In the genomic region with DNA sequence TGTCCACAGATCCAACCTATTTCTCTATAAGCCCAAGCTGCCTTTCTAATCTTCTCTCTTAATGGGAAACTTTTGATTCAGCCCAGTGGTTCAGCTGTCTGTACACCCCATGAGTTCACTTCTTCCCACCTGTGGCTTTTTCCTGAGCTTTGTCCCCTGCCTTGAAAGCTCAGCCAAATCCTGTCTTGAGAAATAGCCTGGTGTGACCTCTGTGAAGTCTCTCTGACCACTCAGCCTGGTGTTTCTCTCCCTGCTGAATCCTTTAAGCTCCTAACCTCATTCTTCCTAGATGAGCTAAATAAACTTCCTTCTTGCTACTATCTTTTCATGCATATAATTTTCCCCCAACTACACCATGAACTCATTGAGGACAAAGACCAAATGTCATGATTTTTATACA, we compare ENCODE assay signal across 22 cellular contexts. TPM values are rescaled to one million over a fixed set of nuclear protein-coding genes. Genes with fewer than 3 reads are reported as not detected.
A peak's percentile ranks its signal among the peaks of the same experiment; 100 is the strongest.
DNase-seq lines count a peak whose midpoint lies in the region; ATAC-seq and TF ChIP-seq lines count a peak whose summit lies in the region.
"Had no signal": no experiment of that assay in that cellular context is flagged by ENCODE, and none has a peak within 500 bp of the region (broad histone marks: within the 10 kb centered on the region; RNA-seq: fewer than 3 reads in every experiment).

No MANE protein-coding gene starts in this region.

- no peak for DNase-seq in activated CD8-positive, alpha-beta memory T cell treated with anti-CD3 and anti-CD28 coated beads, Interleukin-2, amount 10 ng/mL, durations not matched to agents 7 days and 5 days
- DNase-seq in activated CD8-positive, alpha-beta memory T cell treated with anti-CD3 and anti-CD28 coated beads, Interleukin-2, amount 50 U/mL, for 4 hours: no peak
- no peak for DNase-seq in T-cell
- DNase-seq in fibroblast of villous mesenchyme (ENCODE audit: low read depth): peak; percentile 14
- no peak for DNase-seq in naive thymus-derived CD8-positive, alpha-beta T cell
- DNase-seq in suprapubic skin (ENCODE audit: low spot score in 2 of 2): no peak
- DNase-seq in prostate gland (ENCODE audit: low spot score): no peak
- DNase-seq: AML-193, Calu3, GF-D8, H9, KG1, NCI-H1105 treated with DMSO at 0.1 percent for 48 hours, NCI-H187, NCI-H2107, NCI-H2227 treated with DMSO at 0.1 percent for 48 hours, NCI-H524, PC-3, RPMI8226 had no signal

- no peak for ATAC-seq in activated CD8-positive, alpha-beta memory T cell treated with anti-CD3 and anti-CD28 coated beads, Interleukin-2, amount 10 ng/mL, durations not matched to agents 7 days and 5 days
- ATAC-seq in T-cell (replicated peaks in 1 of 4) (no peak), GM18511 (IDR thresholded peaks at IDR 0.05; ENCODE audit: unreplicated experiment) (no peak)
- ATAC-seq in naive thymus-derived CD8-positive, alpha-beta T cell: no peak
- ATAC-seq: PC-3 had no signal

- H3K4me1 ChIP-seq in suprapubic skin (no peaks in the 10 kb centered on the region), prostate gland (replicated peaks) (no peaks in the 10 kb centered on the region)

- H3K4me3 Mint-ChIP-seq in activated CD8-positive, alpha-beta memory T cell treated with anti-CD3 and anti-CD28 coated beads, Interleukin-2, amount 10 ng/mL, durations not matched to agents 7 days and 5 days: no peak overlapping the region
- H3K4me3 Mint-ChIP-seq in T-cell: no peak overlapping the region
- H3K4me3 Mint-ChIP-seq in naive thymus-derived CD8-positive, alpha-beta T cell: no peak overlapping the region
- H3K4me3 Mint-ChIP-seq: H9 had no signal

- POLR2A ChIA-PET in T-cell (lab: Charles Lee): interaction anchor here (0.6 to 1.1 kb wide), 2 partner anchors 15 to 276 kb away, joined by 3 to 5 read pairs; a partner anchor contains a TSS
- POLR2A ChIA-PET in naive thymus-derived CD8-positive, alpha-beta T cell (lab: Charles Lee): no interaction called here

- H3K36me3 ChIP-seq in suprapubic skin (peaks cover 2% of the 10 kb centered on the region), prostate gland (no peaks in the 10 kb centered on the region)

- H3K27ac Mint-ChIP-seq in activated CD8-positive, alpha-beta memory T cell treated with anti-CD3 and anti-CD28 coated beads, Interleukin-2, amount 10 ng/mL, durations not matched to agents 7 days and 5 days: peak overlapping the region; percentile 37
- peak overlapping the region; percentile 57 to 72 for H3K27ac Mint-ChIP-seq in T-cell
- peak overlapping the region in 6 of 10 donors; percentile 2 to 64 (median 25) for H3K27ac Mint-ChIP-seq in naive thymus-derived CD8-positive, alpha-beta T cell
- H3K27ac Mint-ChIP-seq: H9 had no signal

- no peak for TF ChIP-seq CTCF in fibroblast of villous mesenchyme (IDR thresholded peaks at IDR 0.05; ENCODE audit: insufficient read depth, low read depth, low read length)
- no peak for TF ChIP-seq CTCF in suprapubic skin (IDR thresholded peaks at IDR 0.05)
- TF ChIP-seq CTCF in prostate gland (IDR thresholded peaks at IDR 0.05): no peak

- CTCF ChIA-PET in activated CD8-positive, alpha-beta memory T cell treated with anti-CD3 and anti-CD28 coated beads, Interleukin-2, amount 10 ng/mL, durations not matched to agents 7 days and 5 days (lab: Charles Lee): interaction anchor here (1.2 to 1.6 kb wide), 2 partner anchors 23 to 74 kb away, joined by 4 to 5 read pairs; no protein-coding TSS in a partner anchor
- CTCF ChIA-PET in T-cell (lab: Charles Lee): interaction anchor here in 1 of 2 donors (0.6 to 0.7 kb wide), 3 partner anchors 20 to 456 kb away, joined by 3 to 4 read pairs (median 4); no protein-coding TSS in a partner anchor

- H3K9me3 ChIP-seq in suprapubic skin: no peaks in the 10 kb centered on the region
- no peaks in the 10 kb centered on the region for H3K9me3 ChIP-seq in prostate gland

- H3K4me3 ChIP-seq in fibroblast of villous mesenchyme (ENCODE audit: low read depth, low read length): no peak overlapping the region
- H3K4me3 ChIP-seq in suprapubic skin: no peak overlapping the region
- no peak overlapping the region for H3K4me3 ChIP-seq in prostate gland

- TF ChIP-seq POLR2A in suprapubic skin (IDR thresholded peaks at IDR 0.05): no peak
- no peak for TF ChIP-seq POLR2A in prostate gland (IDR thresholded peaks at IDR 0.05)

- no peaks in the 10 kb centered on the region for H3K27me3 ChIP-seq in suprapubic skin
- H3K27me3 ChIP-seq in prostate gland (replicated peaks; ENCODE audit: insufficient read depth): no peaks in the 10 kb centered on the region

- H3K36me3 Mint-ChIP-seq in activated CD8-positive, alpha-beta memory T cell treated with anti-CD3 and anti-CD28 coated beads, Interleukin-2, amount 10 ng/mL, durations not matched to agents 7 days and 5 days: peaks cover 72% of the 10 kb centered on the region
- H3K36me3 Mint-ChIP-seq in T-cell: peaks cover 39% of the 10 kb centered on the region
- H3K36me3 Mint-ChIP-seq in naive thymus-derived CD8-positive, alpha-beta T cell: peaks cover 6 to 45% (median 35%) of the 10 kb centered on the region in 3 donors

- H3K4me1 Mint-ChIP-seq in activated CD8-positive, alpha-beta memory T cell treated with anti-CD3 and anti-CD28 coated beads, Interleukin-2, amount 10 ng/mL, durations not matched to agents 7 days and 5 days: peaks cover 4% of the 10 kb centered on the region
- H3K4me1 Mint-ChIP-seq in T-cell: no peaks in the 10 kb centered on the region
- peaks cover 0 to 3% (median under 1%) of the 10 kb centered on the region in 4 donors for H3K4me1 Mint-ChIP-seq in naive thymus-derived CD8-positive, alpha-beta T cell

- no peaks in the 10 kb centered on the region for H3K9me3 Mint-ChIP-seq in activated CD8-positive, alpha-beta memory T cell treated with anti-CD3 and anti-CD28 coated beads, Interleukin-2, amount 10 ng/mL, durations not matched to agents 7 days and 5 days (ENCODE audit: low read depth)
- H3K9me3 Mint-ChIP-seq in T-cell: no peaks in the 10 kb centered on the region
- no peaks in the 10 kb centered on the region for H3K9me3 Mint-ChIP-seq in naive thymus-derived CD8-positive, alpha-beta T cell

- TF ChIP-seq EP300 in suprapubic skin (IDR thresholded peaks at IDR 0.05): no peak

- intact Hi-C loops in prostate gland (cut with DNase I): no loop called here

- no peaks in the 10 kb centered on the region for H3K27me3 Mint-ChIP-seq in activated CD8-positive, alpha-beta memory T cell treated with anti-CD3 and anti-CD28 coated beads, Interleukin-2, amount 10 ng/mL, durations not matched to agents 7 days and 5 days
- H3K27me3 Mint-ChIP-seq in T-cell: no peaks in the 10 kb centered on the region
- no peaks in the 10 kb centered on the region for H3K27me3 Mint-ChIP-seq in naive thymus-derived CD8-positive, alpha-beta T cell

- H3K27ac ChIP-seq in suprapubic skin (no peak overlapping the region), prostate gland (no peak overlapping the region)
- H3K27ac ChIP-seq: 22Rv1, C4-2B had no signal

RNA-seq across cellular contexts. Expression of a gene that starts 15.2 kb away (rescaled TPM):
- 100 to 1,000 TPM in 1 of 2 experiments, 10 to 100 TPM in 1; 69.6 to 118 TPM for total RNA-seq in activated CD8-positive, alpha-beta memory T cell treated with anti-CD3 and anti-CD28 coated beads, Interleukin-2, amount 10 ng/mL, durations not matched to agents 7 days and 5 days
- 10 to 100 TPM in 4 of 5 donors, 1 to 10 TPM in 1; 8.1 to 15.5 (median 11.4) TPM for total RNA-seq in T-cell
- 0.64 and 0.86 TPM in 2 replicates for total RNA-seq in fibroblast of villous mesenchyme
- 10 to 100 TPM; 11.5 to 12.3 TPM for total RNA-seq in naive thymus-derived CD8-positive, alpha-beta T cell
- polyA plus RNA-seq in naive thymus-derived CD8-positive, alpha-beta T cell: 1 to 10 TPM; 5.7 to 7.3 (median 6.5) TPM
- 1 to 10 TPM; 1.1 to 2.8 (median 1.8) TPM for total RNA-seq in suprapubic skin
- total RNA-seq in prostate gland: 10 to 100 TPM in 1 of 2 donors, 1 to 10 TPM in 1; 8.8 to 59.4 TPM
